Comparison of ENCODE assay signal across 17 cellular contexts in the genomic region with DNA sequence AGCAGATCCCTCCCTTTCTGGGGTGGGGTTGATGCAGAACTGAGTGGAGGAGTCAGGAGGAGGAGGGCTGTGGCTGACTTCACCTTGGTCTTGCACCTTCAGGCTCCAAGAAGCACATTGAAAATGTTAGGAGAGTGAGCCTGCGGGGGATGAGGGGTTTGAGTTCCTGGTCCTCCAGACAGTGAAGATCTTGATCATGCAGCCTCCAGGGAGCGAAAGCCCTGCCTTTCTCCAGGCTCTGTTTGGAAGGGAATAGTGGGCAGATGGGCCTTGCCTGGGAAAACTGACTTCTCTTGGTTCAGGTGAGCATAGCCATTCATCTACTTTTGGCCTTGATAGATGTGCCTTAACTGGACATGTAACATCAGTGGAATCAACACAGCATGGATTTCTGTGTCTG.
DNase-seq lines count a peak whose midpoint lies in the region; ATAC-seq and TF ChIP-seq lines count a peak whose summit lies in the region.
"Had no signal": no experiment of that assay in that cellular context is flagged by ENCODE, and none has a peak within 500 bp of the region (broad histone marks: within the 10 kb centered on the region; RNA-seq: fewer than 3 reads in every experiment).

No MANE protein-coding gene starts in this region.

- H3K4me1 Mint-ChIP-seq in activated CD8-positive, alpha-beta memory T cell treated with anti-CD3 and anti-CD28 coated beads, Interleukin-2, amount 10 ng/mL, durations not matched to agents 7 days and 5 days, result no peaks in the 10 kb centered on the region
- H3K4me1 Mint-ChIP-seq: IgD-negative memory B cell had no signal

- no peaks in the 10 kb centered on the region for H3K36me3 Mint-ChIP-seq in activated CD8-positive, alpha-beta memory T cell treated with anti-CD3 and anti-CD28 coated beads, Interleukin-2, amount 10 ng/mL, durations not matched to agents 7 days and 5 days
- H3K36me3 Mint-ChIP-seq: IgD-negative memory B cell had no signal

- intact Hi-C loops in lower leg skin (cut with DNase I; ENCODE audit: low total_unique reads), result no loop called here
- intact Hi-C loops in posterior vena cava (cut with DNase I), result no loop called here

- no peak for TF ChIP-seq CTCF in lower leg skin (IDR thresholded peaks at IDR 0.05)

- no peak overlapping the region for H3K4me3 ChIP-seq in lower leg skin (ENCODE audit: low read depth, poor library complexity, severe bottlenecking)
- H3K4me3 ChIP-seq: A549, HAP-1 had no signal

- no peak for TF ChIP-seq POLR2A in lower leg skin (IDR thresholded peaks at IDR 0.05)

- DNase-seq in activated CD8-positive, alpha-beta memory T cell treated with anti-CD3 and anti-CD28 coated beads, Interleukin-2, amount 10 ng/mL, durations not matched to agents 7 days and 5 days, result peak; percentile 35
- no peak for DNase-seq in activated CD8-positive, alpha-beta memory T cell treated with anti-CD3 and anti-CD28 coated beads, Interleukin-2, amount 50 U/mL, for 48 hours
- DNase-seq in lower leg skin (ENCODE audit: low spot score in 2 of 2), result peak; percentile 4 to 46
- DNase-seq in posterior vena cava (ENCODE audit: low spot score), result peak; percentile 26
- DNase-seq in NCI-H82 treated with DMSO at 0.1 percent for 48 hours (lab: John Stamatoyannopoulos, UW; ENCODE audit: unreplicated experiment), result no peak
- DNase-seq in NCI-H82 (lab: John Stamatoyannopoulos, UW), result no peak
- DNase-seq: AML-193; CD4-positive, alpha-beta T cell; DMS153; DMS79; GF-D8 had no signal

- WGBS in lower leg skin, 2 donors, result 88 to 94% methylated on average over 2 of the region's 2 CpGs

- CTCF ChIA-PET in activated CD8-positive, alpha-beta memory T cell treated with anti-CD3 and anti-CD28 coated beads, Interleukin-2, amount 10 ng/mL, durations not matched to agents 7 days and 5 days (lab: Charles Lee), result no interaction called here

- H3K4me3 Mint-ChIP-seq in activated CD8-positive, alpha-beta memory T cell treated with anti-CD3 and anti-CD28 coated beads, Interleukin-2, amount 10 ng/mL, durations not matched to agents 7 days and 5 days, result no peak overlapping the region
- H3K4me3 Mint-ChIP-seq: CD4-positive, alpha-beta T cell; IgD-negative memory B cell had no signal

- H3K27me3 Mint-ChIP-seq in activated CD8-positive, alpha-beta memory T cell treated with anti-CD3 and anti-CD28 coated beads, Interleukin-2, amount 10 ng/mL, durations not matched to agents 7 days and 5 days, result peaks cover 3% of the 10 kb centered on the region

- no peak overlapping the region for H3K27ac Mint-ChIP-seq in activated CD8-positive, alpha-beta memory T cell treated with anti-CD3 and anti-CD28 coated beads, Interleukin-2, amount 10 ng/mL, durations not matched to agents 7 days and 5 days
- H3K27ac Mint-ChIP-seq: CD4-positive, alpha-beta T cell; IgD-negative memory B cell had no signal

- H3K9me3 Mint-ChIP-seq in activated CD8-positive, alpha-beta memory T cell treated with anti-CD3 and anti-CD28 coated beads, Interleukin-2, amount 10 ng/mL, durations not matched to agents 7 days and 5 days (ENCODE audit: low read depth), result no peaks in the 10 kb centered on the region
- H3K9me3 Mint-ChIP-seq: CD4-positive, alpha-beta T cell; IgD-negative memory B cell had no signal

- no peak for ATAC-seq in activated CD8-positive, alpha-beta memory T cell treated with anti-CD3 and anti-CD28 coated beads, Interleukin-2, amount 10 ng/mL, durations not matched to agents 7 days and 5 days
- ATAC-seq in HG02973 (IDR thresholded peaks at IDR 0.05; ENCODE audit: unreplicated experiment) (no peak), HG03520 (IDR thresholded peaks at IDR 0.05; ENCODE audit: unreplicated experiment) (no peak)
- ATAC-seq: A549, HepG2 had no signal

Comparison
In these comparisons a context has a peak if more than half of its experiments do, and no peak if none do; other contexts are left out.
1. DNase-seq: peak in activated CD8-positive, alpha-beta memory T cell treated with anti-CD3 and anti-CD28 coated beads, Interleukin-2, amount 10 ng/mL, durations not matched to agents 7 days and 5 days (single experiment), lower leg skin (2 of 2) and posterior vena cava (single experiment); none in activated CD8-positive, alpha-beta memory T cell treated with anti-CD3 and anti-CD28 coated beads, Interleukin-2, amount 50 U/mL, for 48 hours (single experiment), NCI-H82 treated with DMSO at 0.1 percent for 48 hours (single experiment) and NCI-H82 (single experiment).